Comparison of ENCODE assay signal across 8 cellular contexts in genomic region chr7:134995239-134996096, GRCh38. TPM values are rescaled to one million over a fixed set of nuclear protein-coding genes. Genes with fewer than 3 reads are reported as not detected.
DNase-seq lines count a peak whose midpoint lies in the region; ATAC-seq, FAIRE-seq and TF ChIP-seq lines count a peak whose summit lies in the region.

No MANE protein-coding gene starts in this region.

- no peak for TF ChIP-seq CTCF in GM10266 (IDR thresholded peaks at IDR 0.05; ENCODE audit: control insufficient read depth, insufficient read depth, low read depth, missing control alignments)
- TF ChIP-seq CTCF in HepG2 (CRISPR knock-in tag; IDR thresholded peaks at IDR 0.05) = no peak
- TF ChIP-seq CTCF in osteoblast (IDR thresholded peaks at IDR 0.05; ENCODE audit: extremely low read depth, low read depth, low read length) = no peak

- H3K27me3 ChIP-seq in HepG2 (ENCODE audit: control insufficient read depth in 1 of 2, insufficient read depth in 2 of 2, low read length in 2 of 2) (no peaks in the 10 kb centered on the region), osteoblast (ENCODE audit: insufficient read depth, low read length) (no peaks in the 10 kb centered on the region)

- H3K4me1 ChIP-seq in HepG2 (ENCODE audit: insufficient read depth, low read length) (peaks cover 90% of the 10 kb centered on the region), osteoblast (ENCODE audit: insufficient read depth, low read length) (peaks cover 19% of the 10 kb centered on the region)

- ATAC-seq in GM19463 (IDR thresholded peaks at IDR 0.05; ENCODE audit: unreplicated experiment) = peak; percentile 46
- ATAC-seq in HG03342 (IDR thresholded peaks at IDR 0.05; ENCODE audit: unreplicated experiment) = peak; percentile 61
- no peak for ATAC-seq in HepG2

- no peak for TF ChIP-seq POLR2A in HepG2 (IDR thresholded peaks at IDR 0.05; ENCODE audit: insufficient read depth in 1 of 2, low read depth in 2 of 2, low read length in 2 of 2)

- TF ChIP-seq EP300 in HepG2 (IDR thresholded peaks at IDR 0.05; ENCODE audit: low read depth in 2 of 2, low read length in 2 of 2) (no peak), HepG2 (CRISPR knock-in tag; IDR thresholded peaks at IDR 0.05; ENCODE audit: borderline replicate concordance) (no peak)

- WGBS in HepG2 (ENCODE audit: low lambda C conversion rate) = 77% methylated on average over 6 of the region's 6 CpGs

- H3K4me2 ChIP-seq in HepG2 (ENCODE audit: low read depth, low read length) (no peak overlapping the region), osteoblast (ENCODE audit: insufficient read depth, low read length) (no peak overlapping the region)

- H4K20me1 ChIP-seq in HepG2 (ENCODE audit: insufficient read depth, low read length) = no peaks in the 10 kb centered on the region
- H4K20me1 ChIP-seq in osteoblast (ENCODE audit: insufficient read depth, low read length) = no peaks in the 10 kb centered on the region

- H2AFZ ChIP-seq in HepG2 (ENCODE audit: low read length) (no peak overlapping the region), osteoblast (ENCODE audit: low read length) (no peak overlapping the region)

- CTCF ChIA-PET in HepG2 (lab: Yijun Ruan, JAX; ENCODE audit: low intra/inter-chr PET ratio, low total read pairs) = no interaction called here

- H3K4me3 ChIP-seq in HepG2 (replicated peaks in 1 of 3; ENCODE audit: insufficient read depth in 1 of 3, low read depth in 2 of 3, low read length in 3 of 3) (no peak overlapping the region), osteoblast (ENCODE audit: insufficient read depth, low read length) (no peak overlapping the region)

- H3K27ac ChIP-seq in HepG2 (ENCODE audit: extremely low read length, insufficient read depth, low read length) (peak overlapping the region; percentile 85), osteoblast (ENCODE audit: low read depth, low read length) (no peak overlapping the region)

- TF ChIP-seq RAD21 in HepG2 (CRISPR knock-in tag; IDR thresholded peaks at IDR 0.05) = no peak

- POLR2A ChIA-PET in HepG2 (lab: Yijun Ruan, JAX) = interaction anchor here (2.0 to 4.3 kb wide), 3 partner anchors 9 to 174 kb away, joined by 8 to 30 read pairs (median 27); partner anchors contain the start of genes AGBL3, CYREN and TMEM140

- peaks cover 0 to 6% of the 10 kb centered on the region in 2 experiments; a peak in 1 of 5 replicates for H3K36me3 ChIP-seq in HepG2 (replicated peaks in 1 of 2; ENCODE audit: control insufficient read depth in 1 of 2, insufficient read depth in 2 of 2, low read length in 2 of 2)
- H3K36me3 ChIP-seq in osteoblast (ENCODE audit: insufficient read depth, low read length) = no peaks in the 10 kb centered on the region

- in situ Hi-C loops in HepG2 (cut with HindIII; ENCODE audit: extremely low pct_ligation_motif_present, low pct_unique_long_range_greater_than_20kb) = no loop called here

- no peak for FAIRE-seq in HepG2 (lab: Jason Lieb, UNC)

- H3K9me3 ChIP-seq in HepG2 (ENCODE audit: low read length) = 0 out of 2 replicates have a peak, but pooled peaks cover 4% of the 10 kb centered on the region
- H3K9me3 ChIP-seq in osteoblast (ENCODE audit: low read depth, low read length) = no peaks in the 10 kb centered on the region

- intact Hi-C loops in HepG2 (cut with micrococcal nuclease; ENCODE audit: unreplicated experiment) = loop anchor here (2.0 to 5.0 kb wide), 3 partner anchors 99 to 222 kb away; partner anchors contain the start of gene TMEM140

- BruUV-seq in HepG2 (replicated peaks; lab: Mats Ljungman, UMichigan) = TSS peak; percentile 12

- peaks cover 8% of the 10 kb centered on the region for H3K79me2 ChIP-seq in HepG2 (ENCODE audit: insufficient read depth, low read length)
- H3K79me2 ChIP-seq in osteoblast (ENCODE audit: insufficient read depth, low read length) = no peaks in the 10 kb centered on the region

- peak; percentile 49 for DNase-seq in GM10266 (ENCODE audit: extremely low spot score)
- no peak for DNase-seq in HepG2 (ENCODE audit: low spot score)
- DNase-seq in osteoblast (ENCODE audit: insufficient read length, low spot score, missing footprints) = no peak
- DNase-seq in foreskin melanocyte = no peak
- no peak for DNase-seq in nucleus accumbens (lab: John Stamatoyannopoulos, UW)
- no peak for DNase-seq in NOMO-1 treated with dmso at 0.1 percent for 144 hours (lab: John Stamatoyannopoulos, UW; ENCODE audit: unreplicated experiment)

- H3K9ac ChIP-seq in HepG2 (ENCODE audit: insufficient read depth, low read depth, low read length) = no peak overlapping the region

TF ChIP-seq in HepG2, 621 proteins besides CTCF, POLR2A, EP300 and RAD21 (continues in another document):
- TF ChIP-seq CREB1 (IDR thresholded peaks at IDR 0.05) (no peak), CREB1 (CRISPR knock-in tag; IDR thresholded peaks at IDR 0.05) (peak; percentile 24), TRAFD1 (CRISPR knock-in tag; IDR thresholded peaks at IDR 0.05; ENCODE audit: borderline replicate concordance) (no peak), THAP11 (CRISPR knock-in tag; IDR thresholded peaks at IDR 0.05) (peak; percentile 75), GABPA (IDR thresholded peaks at IDR 0.05; ENCODE audit: low read depth, low read length) (no peak), GABPA (CRISPR knock-in tag; IDR thresholded peaks at IDR 0.05; ENCODE audit: low read depth) (0 out of 2 replicates have a peak, but pooled peaks have one; percentile 10), PREB (CRISPR knock-in tag; IDR thresholded peaks at IDR 0.05) (no peak), SSRP1 (CRISPR knock-in tag; IDR thresholded peaks at IDR 0.05) (no peak), ZNF143 (CRISPR knock-in tag; IDR thresholded peaks at IDR 0.05) (peak; percentile 69), HNF4A (CRISPR knock-in tag; IDR thresholded peaks at IDR 0.05) (peak; percentile 54)

RNA-seq across cellular contexts. Expression of gene AGBL3, which starts 9.2 kb away (rescaled TPM):
- 5.5 and 7.2 TPM in 2 replicates for total RNA-seq in HepG2 (2016; rRNA removed; fragmentation: Illumina TruSeq; extraction: Trizol)
- total RNA-seq in HepG2 (2016; cell fraction: cytosol; rRNA removed; fragmentation: Illumina TruSeq; extraction: Trizol; ENCODE audit: low read depth) = 0.71 and 0.91 TPM in 2 replicates
- total RNA-seq in HepG2 (2016; cell fraction: insoluble cytoplasmic fraction; rRNA removed; fragmentation: Illumina TruSeq; extraction: Trizol) = 6.2 and 8.4 TPM in 2 replicates
- 2.8 and 3.1 TPM in 2 replicates for total RNA-seq in HepG2 (2016; cell fraction: membrane; rRNA removed; fragmentation: Illumina TruSeq; extraction: Trizol)
- total RNA-seq in HepG2 (2016; cell fraction: nucleus; rRNA removed; fragmentation: Illumina TruSeq; extraction: Trizol) = 16.0 and 17.0 TPM in 2 replicates
- polyA plus RNA-seq in HepG2 (2011; rRNA removed) = 2.0 and 2.2 TPM in 2 replicates
- polyA plus RNA-seq in HepG2 (2011; cell fraction: cytosol; rRNA removed) = 0.87 and 1.5 TPM in 2 replicates
- polyA plus RNA-seq in HepG2 (2011; cell fraction: nucleus; rRNA removed) = 2.3 and 4.2 TPM in 2 replicates
- polyA plus RNA-seq in HepG2 (2012) = 3.5 and 5.1 TPM in 2 replicates
- 1.1 and 1.4 TPM in 2 replicates for polyA plus RNA-seq in HepG2 (2016; cell fraction: cytosol; fragmentation: Illumina TruSeq; extraction: Trizol; ENCODE audit: low read depth)
- polyA plus RNA-seq in HepG2 (2016; cell fraction: insoluble cytoplasmic fraction; fragmentation: Illumina TruSeq; extraction: Trizol; ENCODE audit: low read depth) = 6.1 and 6.8 TPM in 2 replicates
- 2.3 and 2.4 TPM in 2 replicates for polyA plus RNA-seq in HepG2 (2016; cell fraction: membrane; fragmentation: Illumina TruSeq; extraction: Trizol; ENCODE audit: low read depth)
- polyA plus RNA-seq in HepG2 (2016; cell fraction: nucleus; fragmentation: Illumina TruSeq; extraction: Trizol; ENCODE audit: insufficient read depth, low read depth) = 23.0 and 23.2 TPM in 2 replicates
- polyA minus RNA-seq in HepG2 (2011; rRNA and poly(A)+ RNA removed; ENCODE audit: low replicate concordance) = 0.26 and 1.0 TPM in 2 replicates
- polyA minus RNA-seq in HepG2 (2011; cell fraction: cytosol; rRNA and poly(A)+ RNA removed) = 0.20 and 0.35 TPM in 2 replicates
- polyA minus RNA-seq in HepG2 (2011; cell fraction: nucleus; rRNA and poly(A)+ RNA removed) = 11.5 and 11.9 TPM in 2 replicates
- 2.2 and 2.7 TPM in 2 replicates for total RNA-seq in osteoblast
